Comparison of ENCODE assay signal across 8 cellular contexts in the genomic region with DNA sequence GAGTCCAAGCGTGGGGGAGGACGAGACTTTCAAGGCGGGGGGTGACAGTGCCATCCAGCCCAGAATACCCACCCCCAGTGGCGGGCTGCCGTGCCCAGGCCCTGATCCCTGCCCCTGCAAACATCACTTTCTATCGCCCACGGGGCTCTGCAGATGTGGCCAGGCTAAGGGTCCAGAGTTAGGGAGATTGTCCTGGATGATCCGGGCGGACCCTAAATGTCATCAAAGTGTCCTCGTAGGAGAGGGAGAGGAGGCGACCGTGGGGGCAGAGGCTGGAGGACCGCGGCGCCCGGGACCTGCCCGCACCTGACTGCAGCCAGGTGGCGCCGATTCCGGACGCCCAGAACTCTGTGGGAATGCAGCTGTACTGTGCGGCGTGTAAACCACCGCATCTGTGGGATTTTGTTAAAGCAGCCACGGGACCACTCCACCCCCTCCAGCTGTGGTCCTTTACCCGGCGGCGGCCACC.
A peak's percentile ranks its signal among the peaks of the same experiment; 100 is the strongest.
DNase-seq lines count a peak whose midpoint lies in the region; ATAC-seq and TF ChIP-seq lines count a peak whose summit lies in the region.

No MANE protein-coding gene starts in this region.

- H3K27me3 Mint-ChIP-seq in activated naive CD4-positive, alpha-beta T cell treated with anti-CD3 and anti-CD28 coated beads, Interleukin-2, amount 50 U/mL, for 24 hours: peaks cover 14% of the 10 kb centered on the region
- peaks cover 19% of the 10 kb centered on the region for H3K27me3 Mint-ChIP-seq in dendritic cell treated with granulocyte-macrophage colony-stimulating factor and Interleukin-4, amounts not matched to agents 40 ng/mL and 50 ng/mL, for 4 days

- H3K4me3 ChIP-seq in MM.1S (ENCODE audit: low read length): peak overlapping the region; percentile 65
- H3K4me3 ChIP-seq in mucosa of stomach (ENCODE audit: low read length): peak overlapping the region; percentile 43

- H3K9me2 ChIP-seq in MM.1S (replicated peaks; ENCODE audit: insufficient read depth, low read length): no peaks in the 10 kb centered on the region

- H3K4me2 ChIP-seq in MM.1S (ENCODE audit: low read depth, low read length): peak overlapping the region; percentile 86

- no peaks in the 10 kb centered on the region for H4K20me1 ChIP-seq in MM.1S (ENCODE audit: insufficient read depth, low read length)

- H3K4me1 Mint-ChIP-seq in activated naive CD4-positive, alpha-beta T cell treated with anti-CD3 and anti-CD28 coated beads, Interleukin-2, amount 50 U/mL, for 24 hours: no peaks in the 10 kb centered on the region
- H3K4me1 Mint-ChIP-seq in dendritic cell treated with granulocyte-macrophage colony-stimulating factor and Interleukin-4, amounts not matched to agents 40 ng/mL and 50 ng/mL, for 4 days (ENCODE audit: low read depth): peaks cover 11% of the 10 kb centered on the region

- TF ChIP-seq CTCF in MM.1S (IDR thresholded peaks at IDR 0.05; ENCODE audit: low read length): peak; percentile 31

- no peak overlapping the region for H3K27ac Mint-ChIP-seq in activated naive CD4-positive, alpha-beta T cell treated with anti-CD3 and anti-CD28 coated beads, Interleukin-2, amount 50 U/mL, for 24 hours
- peak overlapping the region; percentile 68 for H3K27ac Mint-ChIP-seq in dendritic cell treated with granulocyte-macrophage colony-stimulating factor and Interleukin-4, amounts not matched to agents 40 ng/mL and 50 ng/mL, for 4 days

- H3K36me3 Mint-ChIP-seq in activated naive CD4-positive, alpha-beta T cell treated with anti-CD3 and anti-CD28 coated beads, Interleukin-2, amount 50 U/mL, for 24 hours: no peaks in the 10 kb centered on the region
- no peaks in the 10 kb centered on the region for H3K36me3 Mint-ChIP-seq in dendritic cell treated with granulocyte-macrophage colony-stimulating factor and Interleukin-4, amounts not matched to agents 40 ng/mL and 50 ng/mL, for 4 days (ENCODE audit: low read depth)

- ATAC-seq in HG03565 (IDR thresholded peaks at IDR 0.05; ENCODE audit: unreplicated experiment): no peak

- no peak for DNase-seq in activated naive CD4-positive, alpha-beta T cell treated with anti-CD3 and anti-CD28 coated beads, Interleukin-2, amount 50 U/mL, for 16 hours
- DNase-seq in MM.1S (no peak), GOT3 (lab: John Stamatoyannopoulos, UW) (no peak), NAMALWA (ENCODE audit: low spot score) (no peak)

- peak overlapping the region; percentile 52 for H3K4me3 Mint-ChIP-seq in activated naive CD4-positive, alpha-beta T cell treated with anti-CD3 and anti-CD28 coated beads, Interleukin-2, amount 50 U/mL, for 24 hours
- peak overlapping the region; percentile 78 for H3K4me3 Mint-ChIP-seq in dendritic cell treated with granulocyte-macrophage colony-stimulating factor and Interleukin-4, amounts not matched to agents 40 ng/mL and 50 ng/mL, for 4 days

- no peaks in the 10 kb centered on the region for H3K79me2 ChIP-seq in MM.1S (ENCODE audit: low read length)

- H3K4me1 ChIP-seq in MM.1S (ENCODE audit: low read length) (no peaks in the 10 kb centered on the region), mucosa of stomach (ENCODE audit: control insufficient read depth, insufficient read depth, low read length) (peaks cover 4% of the 10 kb centered on the region)

- H2AFZ ChIP-seq in MM.1S (ENCODE audit: low read length): peak overlapping the region; percentile 86

- H3K36me3 ChIP-seq in MM.1S (replicated peaks; ENCODE audit: insufficient read depth, low read length) (no peaks in the 10 kb centered on the region), mucosa of stomach (ENCODE audit: control insufficient read depth, insufficient read depth, low read length) (no peaks in the 10 kb centered on the region)

- intact Hi-C loops in dendritic cell treated with granulocyte-macrophage colony-stimulating factor and Interleukin-4, amounts not matched to agents 40 ng/mL and 50 ng/mL, for 4 days (cut with micrococcal nuclease): loop anchor here (5.0 kb wide), 3 partner anchors 34 to 51 kb away; a partner anchor contains a TSS

- H3K9me3 ChIP-seq in MM.1S (replicated peaks; ENCODE audit: insufficient read depth, low read length) (no peaks in the 10 kb centered on the region), mucosa of stomach (ENCODE audit: control insufficient read depth, low read length) (no peaks in the 10 kb centered on the region)

- H3K9me3 Mint-ChIP-seq in activated naive CD4-positive, alpha-beta T cell treated with anti-CD3 and anti-CD28 coated beads, Interleukin-2, amount 50 U/mL, for 24 hours: no peaks in the 10 kb centered on the region
- H3K9me3 Mint-ChIP-seq in dendritic cell treated with granulocyte-macrophage colony-stimulating factor and Interleukin-4, amounts not matched to agents 40 ng/mL and 50 ng/mL, for 4 days: no peaks in the 10 kb centered on the region

- no peaks in the 10 kb centered on the region for H3F3A ChIP-seq in MM.1S (ENCODE audit: insufficient read depth, low read length)

- peak overlapping the region; percentile 71 for H3K9ac ChIP-seq in MM.1S (ENCODE audit: low read length)
- H3K9ac ChIP-seq in mucosa of stomach (ENCODE audit: low read length): peak overlapping the region; percentile 90

- no peaks in the 10 kb centered on the region for H3K27me3 ChIP-seq in MM.1S (replicated peaks; ENCODE audit: insufficient read depth, low read length)
- H3K27me3 ChIP-seq in mucosa of stomach (ENCODE audit: control insufficient read depth, insufficient read depth, low read length): peaks cover 18% of the 10 kb centered on the region

- peak overlapping the region; percentile 52; the same call in 1 of the 2 replicates for H3K27ac ChIP-seq in MM.1S (ENCODE audit: low read length)
